Comparison of ENCODE assay signal across 8 cellular contexts in the genomic region with DNA sequence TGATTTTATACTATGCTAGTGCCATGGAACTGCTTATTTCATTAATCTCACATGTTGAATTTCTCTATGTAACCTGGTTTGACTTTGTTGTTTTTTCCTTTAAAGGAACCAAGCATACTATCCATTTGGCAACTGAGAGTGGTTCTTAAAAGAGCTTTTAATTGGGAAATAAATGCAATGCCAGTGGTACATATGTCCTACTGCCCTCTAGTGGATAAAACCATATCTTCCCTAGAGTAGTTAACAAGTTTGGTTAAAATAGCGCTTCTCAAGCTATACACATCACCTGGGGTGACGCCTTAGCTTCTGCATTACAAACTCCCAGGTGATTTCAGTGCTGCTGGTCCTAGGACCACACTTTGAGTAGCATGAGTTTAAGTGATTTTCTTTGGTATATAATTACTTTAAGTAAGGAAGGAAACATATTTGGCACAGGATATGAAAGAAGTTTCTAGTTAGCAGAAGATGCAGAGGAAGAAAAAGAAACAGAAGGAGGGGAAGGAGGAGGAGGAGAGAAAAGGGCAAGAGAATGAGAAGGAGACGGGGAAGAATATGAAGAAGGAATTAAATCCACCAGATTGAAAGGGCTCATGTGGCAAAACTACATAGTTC. TPM values are rescaled to one million over a fixed set of nuclear protein-coding genes. Genes with fewer than 3 reads are reported as not detected.
DNase-seq lines count a peak whose midpoint lies in the region; ATAC-seq, FAIRE-seq and TF ChIP-seq lines count a peak whose summit lies in the region.

No MANE protein-coding gene starts in this region.

- BruUV-seq in GM12878 (replicated peaks; lab: Mats Ljungman, UMichigan), result no TSS peak

- RAD21 ChIA-PET in GM12878 (lab: Charles Lee; ENCODE audit: unreplicated experiment), result interaction anchor here (0.9 to 2.1 kb wide), 5 partner anchors 16 to 701 kb away, joined by 3 to 17 read pairs (median 4); no protein-coding TSS in a partner anchor

- H3K9me3 ChIP-seq in GM12878 (replicated peaks; ENCODE audit: control insufficient read depth, insufficient read depth, low read length), result no peaks in the 10 kb centered on the region

- POLR2A ChIA-PET in GM12878 (lab: Charles Lee), result interaction anchor here (0.7 kb wide), 1 partner anchor 119 kb away, joined by 4 read pairs; no protein-coding TSS in a partner anchor

- peak; percentile 52 for ATAC-seq in HG02852 (IDR thresholded peaks at IDR 0.05; ENCODE audit: unreplicated experiment)
- ATAC-seq in GM12878, result peak; percentile 84
- ATAC-seq in natural killer cell treated with Interleukin-12 subunit alpha and Interleukin-12 subunit beta and Interleukin-15 and Interleukin-18, amount 100 ng/mL, for 72 hours, result no peak

- no peaks in the 10 kb centered on the region for H3K36me3 ChIP-seq in GM12878 (ENCODE audit: control insufficient read depth in 2 of 2, insufficient read depth in 2 of 2, low read length in 1 of 2)

- no peaks in the 10 kb centered on the region for H3K79me2 ChIP-seq in GM12878 (ENCODE audit: control insufficient read depth, insufficient read depth, low read length)

- intact Hi-C loops in GM12878 (cut with micrococcal nuclease; ENCODE audit: unreplicated experiment), result loop anchor here (1.0 kb wide), 1 partner anchor 603 kb away; no protein-coding TSS in a partner anchor

- H3K9ac ChIP-seq in GM12878 (ENCODE audit: control insufficient read depth, insufficient read depth, low read length), result no peak overlapping the region

- H3K27ac Mint-ChIP-seq in natural killer cell treated with Interleukin-12 subunit alpha and Interleukin-12 subunit beta and Interleukin-15 and Interleukin-18, amount 100 ng/mL, for 72 hours, result no peak overlapping the region

- H2AFZ ChIP-seq in GM12878 (ENCODE audit: control insufficient read depth, low read depth, low read length), result no peak overlapping the region

- TF ChIP-seq CTCF in GM12874 (IDR thresholded peaks at IDR 0.05; ENCODE audit: insufficient read depth, low read depth, low read length), result peak; percentile 48
- peak; percentile 54 to 57 (median 55); a peak in 5 of 6 replicates for TF ChIP-seq CTCF in GM12878 (IDR thresholded peaks at IDR 0.05 in 2 of 3, conservative IDR thresholded peaks at IDR 0.05 in 1 of 3; ENCODE audit: control insufficient read depth in 2 of 3, extremely low read depth in 1 of 3, insufficient read depth in 1 of 3, low read depth in 3 of 3, low read length in 3 of 3)

- WGBS in GM12878 (ENCODE audit: insufficient coverage, insufficient replicate concordance, low lambda C conversion rate, missing lambda C conversion rate), result 0% methylated on average over 3 of the region's 3 CpGs

- H3K27ac ChIP-seq in GM12878 (ENCODE audit: control insufficient read depth, insufficient read depth), result no peak overlapping the region

- peaks cover 3% of the 10 kb centered on the region for H3K9me3 Mint-ChIP-seq in natural killer cell treated with Interleukin-12 subunit alpha and Interleukin-12 subunit beta and Interleukin-15 and Interleukin-18, amount 100 ng/mL, for 72 hours

- H3K4me2 ChIP-seq in GM12878 (ENCODE audit: control insufficient read depth, insufficient read depth), result no peak overlapping the region

- SMC1A ChIA-PET in GM12878 (lab: Charles Lee; ENCODE audit: uncharacterized antibody, unreplicated experiment), result interaction anchor here (0.8 to 2.4 kb wide), 8 partner anchors 13 to 701 kb away, joined by 3 to 26 read pairs (median 4); no protein-coding TSS in a partner anchor

- no peaks in the 10 kb centered on the region for H4K20me1 ChIP-seq in GM12878 (ENCODE audit: control insufficient read depth, insufficient read depth)

- no peak for TF ChIP-seq POLR2A in GM12878 (IDR thresholded peaks at IDR 0.05; ENCODE audit: low read depth, low read length)

- H3K4me3 Mint-ChIP-seq in natural killer cell treated with Interleukin-12 subunit alpha and Interleukin-12 subunit beta and Interleukin-15 and Interleukin-18, amount 100 ng/mL, for 72 hours, result no peak overlapping the region

- no peaks in the 10 kb centered on the region for H3K36me3 Mint-ChIP-seq in natural killer cell treated with Interleukin-12 subunit alpha and Interleukin-12 subunit beta and Interleukin-15 and Interleukin-18, amount 100 ng/mL, for 72 hours

- no peak for FAIRE-seq in GM12878 (lab: Jason Lieb, UNC)

- no peaks in the 10 kb centered on the region for H3K4me1 ChIP-seq in GM12878 (ENCODE audit: control insufficient read depth, insufficient read depth, low read length)

- no peaks in the 10 kb centered on the region for H3K4me1 Mint-ChIP-seq in natural killer cell treated with Interleukin-12 subunit alpha and Interleukin-12 subunit beta and Interleukin-15 and Interleukin-18, amount 100 ng/mL, for 72 hours (ENCODE audit: low read depth in 2 of 2)

- CTCF ChIA-PET in GM12878 (lab: Yijun Ruan, JAX), result interaction anchor here (0.6 to 7.0 kb wide), 27 partner anchors 11 to 706 kb away, joined by 3 to 80 read pairs (median 4); no protein-coding TSS in a partner anchor

- peak; percentile 10 for DNase-seq in NCI-H2081 treated with DMSO at 0.1 percent for 48 hours (lab: John Stamatoyannopoulos, UW)
- no peak for DNase-seq in GM12878 (ENCODE audit: low read depth, low spot score)
- DNase-seq in left kidney (ENCODE audit: low read depth, low spot score), result peak; percentile 65
- DNase-seq in activated CD4-positive, alpha-beta T cell treated with anti-CD3 and anti-CD28 coated beads for 1 hour, result no peak
- no peak for DNase-seq in middle frontal gyrus (ENCODE audit: extremely low spot score, low spot score)
- no peak for DNase-seq in natural killer cell treated with Interleukin-12 subunit alpha and Interleukin-12 subunit beta and Interleukin-15 and Interleukin-18, amount 100 ng/mL, for 72 hours (ENCODE audit: low spot score)

- TF ChIP-seq EP300 in GM12878 (IDR thresholded peaks at IDR 0.05; ENCODE audit: borderline replicate concordance in 1 of 2, control insufficient read depth in 1 of 2, low read depth in 2 of 2, low read length in 2 of 2), result no peak

- in situ Hi-C loops in GM12878 (cut with MboI), result no loop called here

- H3K27me3 ChIP-seq in GM12878 (replicated peaks in 1 of 2; ENCODE audit: control insufficient read depth in 2 of 2, insufficient read depth in 2 of 2, low read length in 1 of 2), result no peaks in the 10 kb centered on the region

- H3K4me3 ChIP-seq in GM12878, result no peak overlapping the region

- TF ChIP-seq RAD21 in GM12878 (IDR thresholded peaks at IDR 0.05; ENCODE audit: insufficient read depth, low read depth, low read length), result peak; percentile 50

- H3K27me3 Mint-ChIP-seq in natural killer cell treated with Interleukin-12 subunit alpha and Interleukin-12 subunit beta and Interleukin-15 and Interleukin-18, amount 100 ng/mL, for 72 hours, result no peaks in the 10 kb centered on the region

TF ChIP-seq in GM12878, 131 proteins besides CTCF, POLR2A, EP300 and RAD21:
- peak; percentile 34; the same call in 1 of the 2 replicates for TF ChIP-seq SMC3 (IDR thresholded peaks at IDR 0.05; ENCODE audit: borderline replicate concordance, low read length)
- TF ChIP-seq SIX5 (IDR thresholded peaks at IDR 0.05; ENCODE audit: low read depth, low read length, severe bottlenecking), result no peak
- no peak for TF ChIP-seq FOXM1 (IDR thresholded peaks at IDR 0.05; ENCODE audit: low read depth, low read length)
- TF ChIP-seq HSF1 (IDR thresholded peaks at IDR 0.05; ENCODE audit: low read depth, low read length), result no peak
- no peak for TF ChIP-seq JUND (IDR thresholded peaks at IDR 0.05; ENCODE audit: low read depth, low read length)

RNA-seq across cellular contexts. Expression of gene FGF10, which starts 56.8 kb away (rescaled TPM):
- not detected in 2 replicates for total RNA-seq in GM12878 (2013; cell fraction: nucleolus; rRNA removed)
- total RNA-seq in GM12878 (2014; rRNA removed), result not detected in 2 replicates
- total RNA-seq in GM12878 (2014; rRNA removed; fragmentation: Illumina TruSeq; extraction: Trizol), result not detected in 2 replicates
- not detected in 2 replicates for total RNA-seq in GM12878 (2021)
- not detected for polyA plus RNA-seq in GM12878 (2011; ENCODE audit: low read depth)
- polyA plus RNA-seq in GM12878 (2011; rRNA removed), result not detected in 2 replicates
- polyA plus RNA-seq in GM12878 (2011; cell fraction: cytosol; rRNA removed), result not detected in 2 replicates
- polyA plus RNA-seq in GM12878 (2011; cell fraction: nucleus; rRNA removed), result not detected in 2 replicates
- not detected in 2 replicates for polyA plus RNA-seq in GM12878 (2012)
- polyA plus RNA-seq in GM12878 (2014; fragmentation: Illumina TruSeq; extraction: Trizol), result not detected in 2 replicates
- polyA plus RNA-seq in GM12878 (2014; fragmentation: Nextera tagmentation; extraction: Ambion mirVana), result not detected
- not detected in 2 replicates for polyA plus RNA-seq in GM12878 (2014; rRNA removed)
- not detected for polyA plus RNA-seq in GM12878 (2016; fragmentation: Nextera tagmentation; extraction: Ambion mirVana)
- not detected in 2 replicates for polyA minus RNA-seq in GM12878 (2011; rRNA and poly(A)+ RNA removed)
- not detected in 2 replicates for polyA minus RNA-seq in GM12878 (2011; cell fraction: cytosol; rRNA and poly(A)+ RNA removed)
- polyA minus RNA-seq in GM12878 (2011; cell fraction: nucleus; rRNA and poly(A)+ RNA removed), result not detected in 2 replicates
- not detected for total RNA-seq in natural killer cell treated with Interleukin-12 subunit alpha and Interleukin-12 subunit beta and Interleukin-15 and Interleukin-18, amount 100 ng/mL, for 72 hours

Comparison
In these comparisons a context has a peak if more than half of its experiments do, and no peak if none do; other contexts are left out.
1. ATAC-seq: peak in HG02852 (single experiment) and GM12878 (single experiment); none in natural killer cell treated with Interleukin-12 subunit alpha and Interleukin-12 subunit beta and Interleukin-15 and Interleukin-18, amount 100 ng/mL, for 72 hours (0 of 2).
2. DNase-seq: peak in NCI-H2081 treated with DMSO at 0.1 percent for 48 hours (single experiment) and left kidney (single experiment); none in GM12878 (single experiment), activated CD4-positive, alpha-beta T cell treated with anti-CD3 and anti-CD28 coated beads for 1 hour (single experiment), middle frontal gyrus (single experiment) and natural killer cell treated with Interleukin-12 subunit alpha and Interleukin-12 subunit beta and Interleukin-15 and Interleukin-18, amount 100 ng/mL, for 72 hours (single experiment).